33 cellular contexts compared by ENCODE assay signal in genomic region chr1:66295821-66296220, GRCh38.
DNase-seq lines count a peak whose midpoint lies in the region; ATAC-seq and TF ChIP-seq lines count a peak whose summit lies in the region.
"Had no signal": no experiment of that assay in that cellular context is flagged by ENCODE, and none has a peak within 500 bp of the region (broad histone marks: within the 10 kb centered on the region; RNA-seq: fewer than 3 reads in every experiment).

No MANE protein-coding gene starts in this region.

- no peaks in the 10 kb centered on the region for H3K36me3 Mint-ChIP-seq in stimulated activated naive CD8-positive, alpha-beta T cell treated with anti-CD3 and anti-CD28 coated beads, Interleukin-15, Interleukin-2, amounts not matched to agents 100 ng/mL and 50 ng/mL, for 24 hours (ENCODE audit: low read depth)
- H3K36me3 Mint-ChIP-seq: activated naive CD4-positive, alpha-beta T cell treated with anti-CD3 and anti-CD28 coated beads, Interleukin-2, amount 50 U/mL, for 72 hours; CD4-positive, alpha-beta memory T cell; stimulated activated naive B cell treated with anti-CD40 and anti-IgM and Interleukin-4, amounts not matched to agents 10 μg/mL and 1 μg/mL and 100 μg/mL, for 72 hours had no signal

- H3K27ac ChIP-seq in PC-3 (ENCODE audit: low read length) (peak overlapping the region; percentile 95), caudate nucleus (ENCODE audit: low read depth, low read length) (peak overlapping the region; percentile 20), substantia nigra (ENCODE audit: low read depth, low read length, poor library complexity, severe bottlenecking) (peak overlapping the region; percentile 5)
- H3K27ac ChIP-seq: VCaP had no signal

- H3K4me1 ChIP-seq in PC-3 (ENCODE audit: insufficient read depth, low read length), result peaks cover 55% of the 10 kb centered on the region

- no peaks in the 10 kb centered on the region for H3K36me3 ChIP-seq in PC-3 (ENCODE audit: low read depth, low read length)
- H3K36me3 ChIP-seq: ascending aorta, esophagus squamous epithelium, heart right ventricle, vagina had no signal

- no peaks in the 10 kb centered on the region for H3K9me3 Mint-ChIP-seq in stimulated activated naive CD8-positive, alpha-beta T cell treated with anti-CD3 and anti-CD28 coated beads, Interleukin-15, Interleukin-2, amounts not matched to agents 100 ng/mL and 50 ng/mL, for 24 hours
- H3K9me3 Mint-ChIP-seq: activated naive CD4-positive, alpha-beta T cell treated with anti-CD3 and anti-CD28 coated beads, Interleukin-2, amount 50 U/mL, for 72 hours; CD4-positive, alpha-beta memory T cell; central memory CD8-positive, alpha-beta T cell; stimulated activated naive B cell treated with anti-CD40 and anti-IgM and Interleukin-4, amounts not matched to agents 10 μg/mL and 1 μg/mL and 100 μg/mL, for 72 hours; T-helper 2 cell treated with Interferon-gamma antibody and Interleukin-4, amounts not matched to agents 5 μg/mL and 100 μg/mL, for 36 hours had no signal

- peak overlapping the region; percentile 88 for H3K9ac ChIP-seq in PC-3 (ENCODE audit: low read length)

- peak overlapping the region; percentile 42 for H3K4me2 ChIP-seq in PC-3 (ENCODE audit: low read length)

- BruUV-seq in PC-3 (replicated peaks; lab: Mats Ljungman, UMichigan), result no TSS peak

- peaks cover 4% of the 10 kb centered on the region for H3F3A ChIP-seq in PC-3 (ENCODE audit: low read length, unreplicated experiment)

- no peaks in the 10 kb centered on the region for H3K79me2 ChIP-seq in PC-3 (ENCODE audit: low read length)

- CTCF ChIA-PET in PC-3 (lab: Charles Lee), result no interaction called here

- DNase-seq in stimulated activated naive CD8-positive, alpha-beta T cell treated with anti-CD3 and anti-CD28 coated beads, Interleukin-15, Interleukin-2, amounts not matched to agents 100 U/mL and 50 U/mL, for 24 hours, result no peak
- DNase-seq in PC-3 (no peak), caudate nucleus (lab: John Stamatoyannopoulos, UW) (no peak), substantia nigra (lab: John Stamatoyannopoulos, UW) (no peak), cortex of kidney (lab: John Stamatoyannopoulos, UW) (no peak), SKM-1 treated with dmso at 0.1 percent for 144 hours (lab: John Stamatoyannopoulos, UW; ENCODE audit: unreplicated experiment) (no peak)
- DNase-seq: activated CD4-positive, alpha-beta T cell treated with anti-CD3 and anti-CD28 coated beads, Interleukin-2, amount 50 U/mL, for 1 hour; activated CD8-positive, alpha-beta memory T cell treated with anti-CD3 and anti-CD28 coated beads, Interleukin-2, amount 10 ng/mL, durations not matched to agents 7 days and 5 days; activated T-cell treated with anti-CD3 and anti-CD28 coated beads, Interleukin-2, amount 50 U/mL, for 48 hours; CD4-positive, alpha-beta memory T cell; DMS 273 treated with DMSO at 0.1 percent for 48 hours; EL; esophagus squamous epithelium; foreskin melanocyte; heart right ventricle; left cardiac atrium; mesendoderm; NCI-H1417 treated with DMSO at 0.1 percent for 48 hours; NCI-H2081 treated with DMSO at 0.1 percent for 48 hours; NCI-H748 treated with DMSO at 0.1 percent for 48 hours; stimulated activated CD4-positive, alpha-beta T cell treated with anti-CD3 and anti-CD28 coated beads, Interleukin-12 subunit alpha, Interleukin-12 subunit beta, amount 100 ng/mL, for 4 hours; stimulated activated CD4-positive, alpha-beta T cell treated with anti-CD3 and anti-CD28 coated beads, Interleukin-4, amount 100 ng/mL, for 4 hours; stimulated activated naive B cell treated with anti-CD40 and anti-IgM and Interleukin-4, amounts not matched to agents 10 μg/mL and 1 μg/mL and 100 μg/mL, for 72 hours; testis had no signal

- no peak overlapping the region for H3K4me3 ChIP-seq in PC-3 (ENCODE audit: low read length)
- H3K4me3 ChIP-seq: ascending aorta, esophagus squamous epithelium, heart right ventricle, testis, vagina had no signal

- no peaks in the 10 kb centered on the region for H4K20me1 ChIP-seq in PC-3 (ENCODE audit: low read length)

- H3K9me3 ChIP-seq in PC-3 (ENCODE audit: low read length), result no peaks in the 10 kb centered on the region
- H3K9me3 ChIP-seq: ascending aorta, esophagus squamous epithelium, heart right ventricle, testis, vagina had no signal

- intact Hi-C loops in PC-3 (cut with micrococcal nuclease), result loop anchor here (2.0 kb wide), 1 partner anchor 37 kb away; no protein-coding TSS in a partner anchor

- H2AFZ ChIP-seq in PC-3 (ENCODE audit: low read length), result no peak overlapping the region

- H3K4me3 Mint-ChIP-seq in stimulated activated naive CD8-positive, alpha-beta T cell treated with anti-CD3 and anti-CD28 coated beads, Interleukin-15, Interleukin-2, amounts not matched to agents 100 ng/mL and 50 ng/mL, for 24 hours, result no peak overlapping the region
- H3K4me3 Mint-ChIP-seq: activated CD8-positive, alpha-beta memory T cell treated with anti-CD3 and anti-CD28 coated beads, Interleukin-2, amount 10 ng/mL, durations not matched to agents 7 days and 5 days; central memory CD8-positive, alpha-beta T cell; stimulated activated naive B cell treated with anti-CD40 and anti-IgM and Interleukin-4, amounts not matched to agents 10 μg/mL and 1 μg/mL and 100 μg/mL, for 72 hours; T-helper 2 cell treated with Interferon-gamma antibody and Interleukin-4, amounts not matched to agents 5 μg/mL and 100 μg/mL, for 36 hours had no signal

- H3K27ac Mint-ChIP-seq in stimulated activated naive CD8-positive, alpha-beta T cell treated with anti-CD3 and anti-CD28 coated beads, Interleukin-15, Interleukin-2, amounts not matched to agents 100 ng/mL and 50 ng/mL, for 24 hours, result peak overlapping the region; percentile 2
- H3K27ac Mint-ChIP-seq: activated CD8-positive, alpha-beta memory T cell treated with anti-CD3 and anti-CD28 coated beads, Interleukin-2, amount 10 ng/mL, durations not matched to agents 7 days and 5 days; progenitor cell of endocrine pancreas; stimulated activated naive B cell treated with anti-CD40 and anti-IgM and Interleukin-4, amounts not matched to agents 10 μg/mL and 1 μg/mL and 100 μg/mL, for 72 hours; T-helper 2 cell treated with Interferon-gamma antibody and Interleukin-4, amounts not matched to agents 5 μg/mL and 100 μg/mL, for 36 hours had no signal

- POLR2A ChIA-PET in PC-3 (lab: Charles Lee; ENCODE audit: unreplicated experiment), result no interaction called here

- H3K27me3 Mint-ChIP-seq in stimulated activated naive CD8-positive, alpha-beta T cell treated with anti-CD3 and anti-CD28 coated beads, Interleukin-15, Interleukin-2, amounts not matched to agents 100 ng/mL and 50 ng/mL, for 24 hours, result no peaks in the 10 kb centered on the region
- H3K27me3 Mint-ChIP-seq: activated CD8-positive, alpha-beta memory T cell treated with anti-CD3 and anti-CD28 coated beads, Interleukin-2, amount 10 ng/mL, durations not matched to agents 7 days and 5 days; CD4-positive, alpha-beta memory T cell; central memory CD8-positive, alpha-beta T cell; stimulated activated naive B cell treated with anti-CD40 and anti-IgM and Interleukin-4, amounts not matched to agents 10 μg/mL and 1 μg/mL and 100 μg/mL, for 72 hours had no signal

- H3K9me2 ChIP-seq in PC-3 (replicated peaks; ENCODE audit: low read length), result no peaks in the 10 kb centered on the region

- no peaks in the 10 kb centered on the region for H3K27me3 ChIP-seq in PC-3 (ENCODE audit: low read length)
- H3K27me3 ChIP-seq: ascending aorta, esophagus squamous epithelium, heart right ventricle, testis, vagina had no signal

- ATAC-seq in stimulated activated naive CD8-positive, alpha-beta T cell treated with anti-CD3 and anti-CD28 coated beads, Interleukin-15, Interleukin-2, amounts not matched to agents 100 U/mL and 50 U/mL, for 24 hours, result no peak
- ATAC-seq in PC-3 (no peak), HG03565 (IDR thresholded peaks at IDR 0.05; ENCODE audit: unreplicated experiment) (no peak)
- ATAC-seq: activated CD8-positive, alpha-beta memory T cell treated with anti-CD3 and anti-CD28 coated beads, Interleukin-2, amount 10 ng/mL, durations not matched to agents 7 days and 5 days; stimulated activated naive B cell treated with anti-CD40 and anti-IgM and Interleukin-4, amounts not matched to agents 10 μg/mL and 1 μg/mL and 100 μg/mL, for 72 hours had no signal

- H3K4me1 Mint-ChIP-seq in stimulated activated naive CD8-positive, alpha-beta T cell treated with anti-CD3 and anti-CD28 coated beads, Interleukin-15, Interleukin-2, amounts not matched to agents 100 ng/mL and 50 ng/mL, for 24 hours (ENCODE audit: low read depth), result peaks cover 63% of the 10 kb centered on the region

- no peak for TF ChIP-seq CTCF in PC-3 (conservative IDR thresholded peaks at IDR 0.05; ENCODE audit: low read depth, low read length)

Comparison
In these comparisons a context has a peak if more than half of its experiments do, and no peak if none do; other contexts are left out.
1. H3K27ac ChIP-seq: peak in every context shown above with its lines; median percentile 95 in PC-3; 20 in caudate nucleus; 5 in substantia nigra.